ENCODE assay signal across 8 cellular contexts in the genomic region with DNA sequence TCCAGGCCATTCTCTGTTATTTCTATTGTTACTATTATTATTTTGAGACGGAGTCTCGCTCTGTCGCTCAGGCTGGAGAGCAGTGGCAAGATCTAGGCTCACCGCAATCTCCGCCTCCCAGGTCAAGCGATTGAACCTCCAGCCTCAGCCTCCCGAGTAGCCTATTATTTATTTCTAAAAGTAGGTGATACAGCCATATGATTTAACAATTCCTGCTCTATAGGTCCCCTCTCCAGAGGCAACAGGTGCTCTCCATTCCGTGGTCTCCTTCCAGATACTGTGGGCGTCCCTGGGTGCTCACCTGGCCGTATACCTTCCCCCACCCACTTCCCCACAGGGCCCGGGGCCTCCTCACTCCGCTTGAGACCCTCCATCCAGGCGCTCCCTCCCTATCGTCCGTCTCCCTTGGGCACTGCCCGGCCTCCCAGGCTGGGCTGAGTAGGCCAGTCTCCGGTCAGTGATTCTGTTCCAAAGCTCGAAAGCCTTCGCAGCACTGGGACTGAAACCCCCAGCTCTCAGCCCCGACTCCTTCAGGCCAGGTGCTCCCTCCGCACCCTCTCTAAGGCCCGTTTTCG. TPM values are rescaled to one million over a fixed set of nuclear protein-coding genes. Genes with fewer than 3 reads are reported as not detected.
DNase-seq lines count a peak whose midpoint lies in the region; ATAC-seq and TF ChIP-seq lines count a peak whose summit lies in the region.

No MANE protein-coding gene starts in this region.

- H3K27me3 Mint-ChIP-seq in HFFc6 (ENCODE audit: insufficient read depth), result peaks cover 9% of the 10 kb centered on the region

- peak overlapping the region; percentile 99 for H3K4me3 Mint-ChIP-seq in HFFc6

- in situ Hi-C loops in ACHN (cut with HindIII; ENCODE audit: low pct_ligation_motif_present, low pct_unique_long_range_greater_than_20kb, low sequenced_read_pairs), result no loop called here
- in situ Hi-C loops in transverse colon (cut with MboI; ENCODE audit: low pct_ligation_motif_present in 1 of 4, low pct_unique_long_range_greater_than_20kb in 1 of 4, low sequenced_read_pairs in 3 of 4), result no loop called here

- H3K9me3 Mint-ChIP-seq in HFFc6, result no peaks in the 10 kb centered on the region

- peaks cover 35% of the 10 kb centered on the region for H3K36me3 Mint-ChIP-seq in HFFc6 (ENCODE audit: low read depth)

- H3K4me1 Mint-ChIP-seq in HFFc6 (ENCODE audit: low read depth), result peaks cover 44% of the 10 kb centered on the region

- intact Hi-C loops in transverse colon (cut with DNase I; ENCODE audit: low total_unique reads), result no loop called here

- H3K27ac ChIP-seq in adipose tissue (ENCODE audit: low read depth, low read length) (peak overlapping the region; percentile 48), transverse colon (peak overlapping the region; percentile 93 to 99 (median 98))

- DNase-seq in ACHN (peak; percentile 20), HFFc6 (no peak), left kidney (ENCODE audit: low read depth, low spot score) (peak; percentile 15), transverse colon (peak; percentile 20), NCI-H1694 treated with DMSO at 0.1 percent for 48 hours (lab: John Stamatoyannopoulos, UW) (no peak), epidermal melanocyte (ENCODE audit: insufficient read length, low spot score) (no peak)

- no peak for TF ChIP-seq POLR2A in transverse colon (IDR thresholded peaks at IDR 0.05)

- H3K27me3 ChIP-seq in transverse colon, result no peaks in the 10 kb centered on the region

- WGBS in adipose tissue, 3 donors, result 5 to 16% (median 16%) methylated on average over 23 of the region's 23 CpGs
- 9% methylated on average over 23 of the region's 23 CpGs; no CpG with 5 or more reads in 1 of the 2 donors for WGBS in transverse colon (ENCODE audit: low coverage in 1 of 2), 2 donors

- H3K36me3 ChIP-seq in transverse colon, result no peaks in the 10 kb centered on the region

- no peak for TF ChIP-seq CTCF in HFFc6 (IDR thresholded peaks at IDR 0.05)
- peak in 1 of 5 experiments; percentile 31 for TF ChIP-seq CTCF in transverse colon (IDR thresholded peaks at IDR 0.05)

- no peak for ATAC-seq in HG03521 (IDR thresholded peaks at IDR 0.05; ENCODE audit: unreplicated experiment)

- H3K4me3 ChIP-seq in transverse colon, result peak overlapping the region; percentile 54 to 97 (median 74)

- no peak for TF ChIP-seq EP300 in transverse colon (IDR thresholded peaks at IDR 0.05; ENCODE audit: low read depth)

- peaks cover 9 to 31% (median 24%) of the 10 kb centered on the region in 4 donors for H3K4me1 ChIP-seq in transverse colon

- no peaks in the 10 kb centered on the region for H3K9me3 ChIP-seq in transverse colon

- H3K27ac Mint-ChIP-seq in HFFc6, result peak overlapping the region; percentile 100

RNA-seq across cellular contexts. Expression of a gene that starts 0.7 kb away (rescaled TPM):
- total RNA-seq in HFFc6 (2021; fragmentation: NEBNext Ultra II Directional; extraction: Animal tissue kit (Norgen Biotek cat#: 25700)), result 10 to 100 TPM; 43.1 to 50.0 (median 48.6) TPM
- polyA plus RNA-seq in adipose tissue, result 10 to 100 TPM; 10.0 to 16.0 (median 14.5) TPM
- total RNA-seq in transverse colon, result 100 to 1,000 TPM in 1 of 4 donors, 10 to 100 TPM in 3; 26.9 to 199 (median 55.1) TPM

Comparison
In these comparisons a context has a peak if more than half of its experiments do, and no peak if none do; other contexts are left out.
1. DNase-seq: peak in ACHN (single experiment), left kidney (single experiment) and transverse colon (single experiment); none in HFFc6 (single experiment), NCI-H1694 treated with DMSO at 0.1 percent for 48 hours (single experiment) and epidermal melanocyte (single experiment).